8 cellular contexts compared by ENCODE assay signal in the genomic region with DNA sequence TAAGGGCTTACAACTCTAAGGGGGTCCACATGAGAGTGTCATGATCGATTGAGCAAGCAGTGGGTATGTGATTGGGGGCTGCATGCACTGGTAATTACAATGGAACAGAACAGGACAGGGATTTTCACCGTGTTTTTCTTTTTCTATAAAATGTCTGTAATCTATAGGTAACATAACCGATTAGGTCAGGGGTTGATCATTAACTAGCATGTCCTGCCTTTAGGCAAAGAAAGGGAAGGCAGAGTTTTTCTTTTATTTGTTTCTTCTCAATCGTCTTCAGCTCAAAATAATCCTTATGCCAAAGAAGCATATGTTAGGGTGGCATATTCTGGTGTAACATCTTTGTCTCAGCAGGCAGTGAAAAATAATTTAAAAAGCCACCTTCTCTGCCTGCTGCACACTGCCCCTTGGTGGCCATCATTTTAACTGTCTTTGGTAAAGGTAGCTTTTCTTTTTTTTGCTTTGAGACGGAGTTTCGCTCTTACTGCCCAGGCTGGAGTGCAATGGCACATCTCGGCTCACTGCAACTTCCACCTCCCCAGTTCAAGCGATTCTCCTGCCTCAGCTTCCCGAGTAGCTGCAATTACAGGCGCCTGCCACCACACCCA. TPM values are rescaled to one million over a fixed set of nuclear protein-coding genes. Genes with fewer than 3 reads are reported as not detected.
DNase-seq lines count a peak whose midpoint lies in the region; ATAC-seq and TF ChIP-seq lines count a peak whose summit lies in the region.

No MANE protein-coding gene starts in this region.

- in situ Hi-C loops in Panc1 (cut with HindIII; ENCODE audit: low pct_unique_long_range_greater_than_20kb, low sequenced_read_pairs) = no loop called here

- H3K36me3 Mint-ChIP-seq in activated naive CD4-positive, alpha-beta T cell treated with anti-CD3 and anti-CD28 coated beads, Interleukin-2, amount 50 U/mL, for 24 hours = peaks cover 2% of the 10 kb centered on the region

- no peaks in the 10 kb centered on the region for H3K4me1 ChIP-seq in Panc1 (ENCODE audit: control insufficient read depth, insufficient read depth, low read length)

- ATAC-seq in HG02623 (IDR thresholded peaks at IDR 0.05; ENCODE audit: unreplicated experiment) = peak; percentile 67
- ATAC-seq in Panc1 = peak; percentile 75

- H3K9me3 Mint-ChIP-seq in activated naive CD4-positive, alpha-beta T cell treated with anti-CD3 and anti-CD28 coated beads, Interleukin-2, amount 50 U/mL, for 24 hours = no peaks in the 10 kb centered on the region

- no peaks in the 10 kb centered on the region for H3K27me3 Mint-ChIP-seq in activated naive CD4-positive, alpha-beta T cell treated with anti-CD3 and anti-CD28 coated beads, Interleukin-2, amount 50 U/mL, for 24 hours

- BruUV-seq in Panc1 (replicated peaks; lab: Mats Ljungman, UMichigan) = no TSS peak

- H3K4me1 Mint-ChIP-seq in activated naive CD4-positive, alpha-beta T cell treated with anti-CD3 and anti-CD28 coated beads, Interleukin-2, amount 50 U/mL, for 24 hours = peaks cover 27% of the 10 kb centered on the region

- no peak overlapping the region for H3K27ac ChIP-seq in Panc1 (ENCODE audit: low read length)

- H3K27me3 ChIP-seq in Panc1 (ENCODE audit: control insufficient read depth, insufficient read depth, low read length) = no peaks in the 10 kb centered on the region

- intact Hi-C loops in Panc1 (cut with micrococcal nuclease; ENCODE audit: unreplicated experiment) = loop anchor here (2.0 kb wide), 1 partner anchor 215 kb away; no protein-coding TSS in a partner anchor

- TF ChIP-seq CTCF in Panc1 (IDR thresholded peaks at IDR 0.05) = peak; percentile 76

- no peak overlapping the region for H3K4me3 Mint-ChIP-seq in activated naive CD4-positive, alpha-beta T cell treated with anti-CD3 and anti-CD28 coated beads, Interleukin-2, amount 50 U/mL, for 24 hours

- no peaks in the 10 kb centered on the region for H3K9me3 ChIP-seq in Panc1 (ENCODE audit: control insufficient read depth, insufficient read depth, low read depth, low read length)

- no peak overlapping the region for H3K4me3 ChIP-seq in Panc1 (ENCODE audit: low read depth in 2 of 2, low read length in 2 of 2)

- CTCF ChIA-PET in Panc1 (lab: Charles Lee) = interaction anchor here (0.6 to 1.6 kb wide), 3 partner anchors 9 to 214 kb away, joined by 3 to 12 read pairs (median 3); no protein-coding TSS in a partner anchor

- peak overlapping the region; percentile 62 for H3K27ac Mint-ChIP-seq in activated naive CD4-positive, alpha-beta T cell treated with anti-CD3 and anti-CD28 coated beads, Interleukin-2, amount 50 U/mL, for 24 hours

- POLR2A ChIA-PET in Panc1 (lab: Charles Lee) = no interaction called here

- no peaks in the 10 kb centered on the region for H3K36me3 ChIP-seq in Panc1 (ENCODE audit: control insufficient read depth, insufficient read depth, low read length)

- DNase-seq in activated CD8-positive, alpha-beta memory T cell treated with anti-CD3 and anti-CD28 coated beads for 24 hours = peak; percentile 62
- no peak for DNase-seq in activated CD8-positive, alpha-beta memory T cell treated with anti-CD3 and anti-CD28 coated beads, Interleukin-2, amount 50 U/mL, for 48 hours
- no peak for DNase-seq in Panc1 (ENCODE audit: low read depth, low spot score)
- peak; percentile 10 for DNase-seq in kidney glomerular epithelial cell (lab: John Stamatoyannopoulos, UW)
- DNase-seq in stimulated activated CD8-positive, alpha-beta memory T cell treated with anti-CD3 and anti-CD28 coated beads, Interleukin-15, amount 100 ng/mL, for 1 hour (ENCODE audit: low read depth) = peak; percentile 31
- DNase-seq in GF-D8 (lab: John Stamatoyannopoulos, UW) = no peak

RNA-seq across cellular contexts. Expression of gene CEP43, which starts 9.7 kb away (rescaled TPM):
- 35.4 TPM for total RNA-seq in Panc1 (2021; ENCODE audit: unreplicated experiment)
- polyA plus RNA-seq in Panc1 (2012; ENCODE audit: insufficient read length) = 15.2 TPM

RNA-seq across cellular contexts. Expression of gene RNASET2, which starts 33.2 kb away (rescaled TPM):
- 9.7 TPM for total RNA-seq in Panc1 (2021; ENCODE audit: unreplicated experiment)
- polyA plus RNA-seq in Panc1 (2012; ENCODE audit: insufficient read length) = 13.5 TPM

Comparison
In these comparisons a context has a peak if more than half of its experiments do, and no peak if none do; other contexts are left out.
1. DNase-seq: peak in activated CD8-positive, alpha-beta memory T cell treated with anti-CD3 and anti-CD28 coated beads for 24 hours (single experiment), kidney glomerular epithelial cell (single experiment) and stimulated activated CD8-positive, alpha-beta memory T cell treated with anti-CD3 and anti-CD28 coated beads, Interleukin-15, amount 100 ng/mL, for 1 hour (single experiment); none in activated CD8-positive, alpha-beta memory T cell treated with anti-CD3 and anti-CD28 coated beads, Interleukin-2, amount 50 U/mL, for 48 hours (single experiment), Panc1 (single experiment) and GF-D8 (single experiment).